Comparison of ENCODE assay signal across 2 cellular contexts in the genomic region with DNA sequence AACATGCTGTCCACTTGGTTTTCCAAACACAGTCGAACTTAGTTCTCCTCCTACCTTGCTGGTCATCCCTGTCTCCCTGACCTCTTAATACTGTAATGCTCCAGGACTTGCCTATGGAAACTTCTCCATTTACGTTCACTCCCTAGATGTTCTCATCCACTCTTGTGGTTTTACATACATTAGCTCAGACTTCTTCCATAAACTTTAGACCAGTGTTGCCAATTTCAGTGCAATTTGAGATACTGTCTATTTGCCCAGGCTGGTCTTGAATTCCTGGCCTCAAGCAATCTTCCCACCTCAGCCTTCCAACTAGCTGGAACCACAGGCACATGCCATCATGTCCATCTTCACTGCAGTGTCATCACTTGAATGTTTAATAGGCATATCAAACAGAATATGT.
TF ChIP-seq lines count a peak whose summit lies in the region.

No MANE protein-coding gene starts in this region.

TF ChIP-seq in SK-N-SH, 30 proteins besides CTCF, POLR2A, EP300 and RAD21:
- TF ChIP-seq SMC3 (IDR thresholded peaks at IDR 0.05; ENCODE audit: low read depth, low read length) (no peak), FOXM1 (IDR thresholded peaks at IDR 0.05; ENCODE audit: low read depth) (no peak), EZH2phosphoT487 (IDR thresholded peaks at IDR 0.05; ENCODE audit: borderline replicate concordance, low read depth) (no peak), ELF1 (IDR thresholded peaks at IDR 0.05) (no peak), RXRA (IDR thresholded peaks at IDR 0.05; ENCODE audit: borderline replicate concordance, low read depth) (no peak), YY1 (IDR thresholded peaks at IDR 0.05; ENCODE audit: low read depth) (no peak), RCOR1 (IDR thresholded peaks at IDR 0.05; ENCODE audit: low read length) (no peak)
- TF ChIP-seq, protein P1, sequence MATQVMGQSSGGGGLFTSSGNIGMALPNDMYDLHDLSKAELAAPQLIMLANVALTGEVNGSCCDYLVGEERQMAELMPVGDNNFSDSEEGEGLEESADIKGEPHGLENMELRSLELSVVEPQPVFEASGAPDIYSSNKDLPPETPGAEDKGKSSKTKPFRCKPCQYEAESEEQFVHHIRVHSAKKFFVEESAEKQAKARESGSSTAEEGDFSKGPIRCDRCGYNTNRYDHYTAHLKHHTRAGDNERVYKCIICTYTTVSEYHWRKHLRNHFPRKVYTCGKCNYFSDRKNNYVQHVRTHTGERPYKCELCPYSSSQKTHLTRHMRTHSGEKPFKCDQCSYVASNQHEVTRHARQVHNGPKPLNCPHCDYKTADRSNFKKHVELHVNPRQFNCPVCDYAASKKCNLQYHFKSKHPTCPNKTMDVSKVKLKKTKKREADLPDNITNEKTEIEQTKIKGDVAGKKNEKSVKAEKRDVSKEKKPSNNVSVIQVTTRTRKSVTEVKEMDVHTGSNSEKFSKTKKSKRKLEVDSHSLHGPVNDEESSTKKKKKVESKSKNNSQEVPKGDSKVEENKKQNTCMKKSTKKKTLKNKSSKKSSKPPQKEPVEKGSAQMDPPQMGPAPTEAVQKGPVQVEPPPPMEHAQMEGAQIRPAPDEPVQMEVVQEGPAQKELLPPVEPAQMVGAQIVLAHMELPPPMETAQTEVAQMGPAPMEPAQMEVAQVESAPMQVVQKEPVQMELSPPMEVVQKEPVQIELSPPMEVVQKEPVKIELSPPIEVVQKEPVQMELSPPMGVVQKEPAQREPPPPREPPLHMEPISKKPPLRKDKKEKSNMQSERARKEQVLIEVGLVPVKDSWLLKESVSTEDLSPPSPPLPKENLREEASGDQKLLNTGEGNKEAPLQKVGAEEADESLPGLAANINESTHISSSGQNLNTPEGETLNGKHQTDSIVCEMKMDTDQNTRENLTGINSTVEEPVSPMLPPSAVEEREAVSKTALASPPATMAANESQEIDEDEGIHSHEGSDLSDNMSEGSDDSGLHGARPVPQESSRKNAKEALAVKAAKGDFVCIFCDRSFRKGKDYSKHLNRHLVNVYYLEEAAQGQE (IDR thresholded peaks at IDR 0.05; ENCODE audit: low read depth, low read length): no peak
- TF ChIP-seq, protein P2, sequence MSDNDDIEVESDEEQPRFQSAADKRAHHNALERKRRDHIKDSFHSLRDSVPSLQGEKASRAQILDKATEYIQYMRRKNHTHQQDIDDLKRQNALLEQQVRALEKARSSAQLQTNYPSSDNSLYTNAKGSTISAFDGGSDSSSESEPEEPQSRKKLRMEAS (IDR thresholded peaks at IDR 0.05; ENCODE audit: low read depth): no peak
- TF ChIP-seq, protein P3, sequence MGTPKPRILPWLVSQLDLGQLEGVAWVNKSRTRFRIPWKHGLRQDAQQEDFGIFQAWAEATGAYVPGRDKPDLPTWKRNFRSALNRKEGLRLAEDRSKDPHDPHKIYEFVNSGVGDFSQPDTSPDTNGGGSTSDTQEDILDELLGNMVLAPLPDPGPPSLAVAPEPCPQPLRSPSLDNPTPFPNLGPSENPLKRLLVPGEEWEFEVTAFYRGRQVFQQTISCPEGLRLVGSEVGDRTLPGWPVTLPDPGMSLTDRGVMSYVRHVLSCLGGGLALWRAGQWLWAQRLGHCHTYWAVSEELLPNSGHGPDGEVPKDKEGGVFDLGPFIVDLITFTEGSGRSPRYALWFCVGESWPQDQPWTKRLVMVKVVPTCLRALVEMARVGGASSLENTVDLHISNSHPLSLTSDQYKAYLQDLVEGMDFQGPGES (IDR thresholded peaks at IDR 0.05; ENCODE audit: low read depth, low read length): no peak

TF ChIP-seq in SK-N-SH treated with all-trans-retinoic acid at 6 μM for 48 hours, 23 proteins besides CTCF, POLR2A, EP300 and RAD21:
- TF ChIP-seq ARNTL (CRISPR knock-in tag; IDR thresholded peaks at IDR 0.05; ENCODE audit: borderline replicate concordance, low read depth) (no peak), ZFP3 (CRISPR knock-in tag; IDR thresholded peaks at IDR 0.05) (no peak), TCF4 (CRISPR knock-in tag; IDR thresholded peaks at IDR 0.05; ENCODE audit: borderline replicate concordance) (no peak), ZC3H10 (CRISPR knock-in tag; IDR thresholded peaks at IDR 0.05) (no peak), RARB (CRISPR knock-in tag; IDR thresholded peaks at IDR 0.05) (no peak), ZNF8 (CRISPR knock-in tag; IDR thresholded peaks at IDR 0.05) (no peak), CSDC2 (CRISPR knock-in tag; IDR thresholded peaks at IDR 0.05) (no peak), GLIS3 (CRISPR knock-in tag; IDR thresholded peaks at IDR 0.05) (no peak), ZNF565 (CRISPR knock-in tag; conservative IDR thresholded peaks at IDR 0.05; ENCODE audit: low read depth) (no peak), ESRRG (CRISPR knock-in tag; IDR thresholded peaks at IDR 0.05) (no peak), SNAI2 (CRISPR knock-in tag; IDR thresholded peaks at IDR 0.05) (no peak), ZFP30 (CRISPR knock-in tag; IDR thresholded peaks at IDR 0.05) (no peak), PPARA (CRISPR knock-in tag; IDR thresholded peaks at IDR 0.05; ENCODE audit: borderline replicate concordance) (no peak), BACH2 (CRISPR knock-in tag; IDR thresholded peaks at IDR 0.05; ENCODE audit: borderline replicate concordance) (no peak)
- TF ChIP-seq, protein P4, sequence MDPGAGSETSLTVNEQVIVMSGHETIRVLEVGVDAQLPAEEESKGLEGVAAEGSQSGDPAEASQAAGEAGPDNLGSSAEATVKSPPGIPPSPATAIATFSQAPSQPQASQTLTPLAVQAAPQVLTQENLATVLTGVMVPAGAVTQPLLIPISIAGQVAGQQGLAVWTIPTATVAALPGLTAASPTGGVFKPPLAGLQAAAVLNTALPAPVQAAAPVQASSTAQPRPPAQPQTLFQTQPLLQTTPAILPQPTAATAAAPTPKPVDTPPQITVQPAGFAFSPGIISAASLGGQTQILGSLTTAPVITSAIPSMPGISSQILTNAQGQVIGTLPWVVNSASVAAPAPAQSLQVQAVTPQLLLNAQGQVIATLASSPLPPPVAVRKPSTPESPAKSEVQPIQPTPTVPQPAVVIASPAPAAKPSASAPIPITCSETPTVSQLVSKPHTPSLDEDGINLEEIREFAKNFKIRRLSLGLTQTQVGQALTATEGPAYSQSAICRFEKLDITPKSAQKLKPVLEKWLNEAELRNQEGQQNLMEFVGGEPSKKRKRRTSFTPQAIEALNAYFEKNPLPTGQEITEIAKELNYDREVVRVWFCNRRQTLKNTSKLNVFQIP (CRISPR knock-in tag; IDR thresholded peaks at IDR 0.05; ENCODE audit: borderline replicate concordance, low read depth): no peak
- TF ChIP-seq, protein P5, sequence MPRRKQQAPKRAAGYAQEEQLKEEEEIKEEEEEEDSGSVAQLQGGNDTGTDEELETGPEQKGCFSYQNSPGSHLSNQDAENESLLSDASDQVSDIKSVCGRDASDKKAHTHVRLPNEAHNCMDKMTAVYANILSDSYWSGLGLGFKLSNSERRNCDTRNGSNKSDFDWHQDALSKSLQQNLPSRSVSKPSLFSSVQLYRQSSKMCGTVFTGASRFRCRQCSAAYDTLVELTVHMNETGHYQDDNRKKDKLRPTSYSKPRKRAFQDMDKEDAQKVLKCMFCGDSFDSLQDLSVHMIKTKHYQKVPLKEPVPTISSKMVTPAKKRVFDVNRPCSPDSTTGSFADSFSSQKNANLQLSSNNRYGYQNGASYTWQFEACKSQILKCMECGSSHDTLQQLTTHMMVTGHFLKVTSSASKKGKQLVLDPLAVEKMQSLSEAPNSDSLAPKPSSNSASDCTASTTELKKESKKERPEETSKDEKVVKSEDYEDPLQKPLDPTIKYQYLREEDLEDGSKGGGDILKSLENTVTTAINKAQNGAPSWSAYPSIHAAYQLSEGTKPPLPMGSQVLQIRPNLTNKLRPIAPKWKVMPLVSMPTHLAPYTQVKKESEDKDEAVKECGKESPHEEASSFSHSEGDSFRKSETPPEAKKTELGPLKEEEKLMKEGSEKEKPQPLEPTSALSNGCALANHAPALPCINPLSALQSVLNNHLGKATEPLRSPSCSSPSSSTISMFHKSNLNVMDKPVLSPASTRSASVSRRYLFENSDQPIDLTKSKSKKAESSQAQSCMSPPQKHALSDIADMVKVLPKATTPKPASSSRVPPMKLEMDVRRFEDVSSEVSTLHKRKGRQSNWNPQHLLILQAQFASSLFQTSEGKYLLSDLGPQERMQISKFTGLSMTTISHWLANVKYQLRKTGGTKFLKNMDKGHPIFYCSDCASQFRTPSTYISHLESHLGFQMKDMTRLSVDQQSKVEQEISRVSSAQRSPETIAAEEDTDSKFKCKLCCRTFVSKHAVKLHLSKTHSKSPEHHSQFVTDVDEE (CRISPR knock-in tag; IDR thresholded peaks at IDR 0.05): no peak
- TF ChIP-seq, protein P6, sequence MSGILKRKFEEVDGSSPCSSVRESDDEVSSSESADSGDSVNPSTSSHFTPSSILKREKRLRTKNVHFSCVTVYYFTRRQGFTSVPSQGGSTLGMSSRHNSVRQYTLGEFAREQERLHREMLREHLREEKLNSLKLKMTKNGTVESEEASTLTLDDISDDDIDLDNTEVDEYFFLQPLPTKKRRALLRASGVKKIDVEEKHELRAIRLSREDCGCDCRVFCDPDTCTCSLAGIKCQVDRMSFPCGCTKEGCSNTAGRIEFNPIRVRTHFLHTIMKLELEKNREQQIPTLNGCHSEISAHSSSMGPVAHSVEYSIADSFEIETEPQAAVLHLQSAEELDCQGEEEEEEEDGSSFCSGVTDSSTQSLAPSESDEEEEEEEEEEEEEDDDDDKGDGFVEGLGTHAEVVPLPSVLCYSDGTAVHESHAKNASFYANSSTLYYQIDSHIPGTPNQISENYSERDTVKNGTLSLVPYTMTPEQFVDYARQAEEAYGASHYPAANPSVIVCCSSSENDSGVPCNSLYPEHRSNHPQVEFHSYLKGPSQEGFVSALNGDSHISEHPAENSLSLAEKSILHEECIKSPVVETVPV (CRISPR knock-in tag; IDR thresholded peaks at IDR 0.05): no peak
